26 cellular contexts compared by ENCODE assay signal in the genomic region with DNA sequence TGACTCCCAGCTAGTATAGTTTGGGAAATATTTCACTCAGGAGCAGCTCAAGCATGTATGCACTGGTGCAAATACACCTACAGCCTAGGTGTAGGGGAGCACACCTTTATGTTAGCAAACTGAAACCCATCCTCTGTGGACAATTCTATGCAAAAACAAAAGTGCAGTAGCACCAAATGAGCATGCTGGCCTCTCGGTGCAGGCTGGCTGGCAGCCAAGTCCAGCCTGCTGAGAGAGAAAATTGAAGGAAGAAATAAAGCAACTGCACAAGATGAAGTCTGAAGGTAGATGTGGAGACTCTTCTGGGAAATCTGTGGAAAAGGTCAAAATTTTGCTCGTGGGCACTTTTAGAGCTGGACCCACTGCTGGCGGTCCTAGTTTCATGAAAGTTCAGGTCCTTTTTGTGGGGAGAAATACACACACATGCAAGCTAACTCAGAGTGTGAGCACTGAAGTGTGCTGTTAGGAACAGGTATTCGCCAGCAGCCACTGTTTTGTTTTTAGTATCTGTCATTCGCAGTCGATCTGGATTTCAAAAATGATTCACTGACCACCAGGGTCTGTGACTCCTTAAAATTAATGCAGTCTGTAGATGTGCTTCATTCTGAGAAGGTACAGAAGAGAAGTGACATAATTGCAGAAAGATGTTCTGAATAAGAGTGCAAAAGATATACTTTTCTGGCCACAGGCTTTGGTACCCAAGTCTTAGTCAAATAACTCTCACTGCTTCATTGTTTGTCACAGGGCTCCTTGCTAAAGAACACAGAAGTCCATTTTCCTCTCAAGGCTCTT.
A peak's percentile ranks its signal among the peaks of the same experiment; 100 is the strongest.
DNase-seq lines count a peak whose midpoint lies in the region; ATAC-seq and TF ChIP-seq lines count a peak whose summit lies in the region.
"Had no signal": no experiment of that assay in that cellular context is flagged by ENCODE, and none has a peak within 500 bp of the region (broad histone marks: within the 10 kb centered on the region; RNA-seq: fewer than 3 reads in every experiment).

No MANE protein-coding gene starts in this region.

- no peaks in the 10 kb centered on the region for H3K36me3 ChIP-seq in SK-N-SH (replicated peaks in 1 of 2; ENCODE audit: control insufficient read depth in 1 of 2, insufficient read depth in 2 of 2, low read length in 1 of 2)
- H3K36me3 ChIP-seq in lower lobe of right lung, result no peaks in the 10 kb centered on the region
- H3K36me3 ChIP-seq: esophagus squamous epithelium, HAP-1, Peyer's patch, suprapubic skin had no signal

- POLR2A ChIA-PET in SK-N-SH (lab: Yijun Ruan, JAX), result no interaction called here

- TF ChIP-seq POLR2A in erythroblast (IDR thresholded peaks at IDR 0.05; ENCODE audit: low read length), result no peak

- H3K9me2 ChIP-seq in SK-N-SH, result no peaks in the 10 kb centered on the region

- no peak for TF ChIP-seq CTCF in SK-N-SH (IDR thresholded peaks at IDR 0.05)
- TF ChIP-seq CTCF in VCaP (conservative IDR thresholded peaks at IDR 0.05), result no peak
- TF ChIP-seq CTCF in lower lobe of right lung (IDR thresholded peaks at IDR 0.05), result no peak

- H3K9me3 ChIP-seq in SK-N-SH (no peaks in the 10 kb centered on the region), lower lobe of right lung (no peaks in the 10 kb centered on the region)
- H3K9me3 ChIP-seq: esophagus squamous epithelium, Peyer's patch, suprapubic skin had no signal

- H3F3A ChIP-seq in SK-N-SH (replicated peaks; ENCODE audit: insufficient read depth), result no peaks in the 10 kb centered on the region

- H3K27me3 ChIP-seq in SK-N-SH (ENCODE audit: insufficient read depth) (no peaks in the 10 kb centered on the region), lower lobe of right lung (ENCODE audit: low read depth) (no peaks in the 10 kb centered on the region)
- H3K27me3 ChIP-seq: esophagus squamous epithelium, Peyer's patch, suprapubic skin had no signal

- H2AFZ ChIP-seq in SK-N-SH (ENCODE audit: low read depth), result no peak overlapping the region

- H3K4me2 ChIP-seq in SK-N-SH, result no peak overlapping the region

- TF ChIP-seq RAD21 in SK-N-SH (IDR thresholded peaks at IDR 0.05; ENCODE audit: low read length), result no peak

- H3K27ac ChIP-seq in SK-N-SH (ENCODE audit: low read depth in 2 of 2, low read length in 1 of 2) (no peak overlapping the region), VCaP (peak overlapping the region; percentile 48; the same call in 1 of the 2 replicates), lower lobe of right lung (no peak overlapping the region)
- H3K27ac ChIP-seq: esophagus squamous epithelium, Peyer's patch, suprapubic skin had no signal

- TF ChIP-seq EP300 in SK-N-SH (IDR thresholded peaks at IDR 0.05; ENCODE audit: borderline replicate concordance in 1 of 2, low read depth in 1 of 2, low read length in 1 of 2), result no peak

- WGBS in SK-N-SH (ENCODE audit: low lambda C conversion rate), result 50% methylated on average over 6 of the region's 6 CpGs

- DNase-seq in SK-N-SH (peak; percentile 40), NCI-H146 treated with DMSO at 0.1 percent for 48 hours (lab: John Stamatoyannopoulos, UW; ENCODE audit: unreplicated experiment) (peak; percentile 33), erythroblast (lab: John Stamatoyannopoulos, UW) (no peak), KG1 (lab: John Stamatoyannopoulos, UW) (no peak), lower lobe of right lung (no peak)
- DNase-seq: activated CD4-positive, alpha-beta T cell treated with anti-CD3 and anti-CD28 coated beads, Interleukin-2, amount 50 U/mL, for 1 hour; activated CD8-positive, alpha-beta memory T cell treated with anti-CD3 and anti-CD28 coated beads, Interleukin-2, amount 10 ng/mL, durations not matched to agents 7 days and 5 days; activated naive CD4-positive, alpha-beta T cell; activated T-cell treated with anti-CD3 and anti-CD28 coated beads, Interleukin-2, amount 50 U/mL, for 72 hours; dermis blood vessel endothelial cell; esophagus squamous epithelium; foreskin melanocyte; Karpas-422; left cardiac atrium; NCI-H187 treated with DMSO at 0.1 percent for 48 hours; NCI-H510A; Peyer's patch; stimulated activated CD4-positive, alpha-beta T cell treated with anti-CD3 and anti-CD28 coated beads, Interleukin-4, amount 100 ng/mL, for 4 hours; stimulated activated naive CD4-positive, alpha-beta T cell had no signal

- H3K4me3 ChIP-seq in SK-N-SH (ENCODE audit: low read depth in 2 of 2, low read length in 1 of 2) (no peak overlapping the region), lower lobe of right lung (no peak overlapping the region)
- H3K4me3 ChIP-seq: esophagus squamous epithelium, HAP-1, Peyer's patch, suprapubic skin had no signal

- no peaks in the 10 kb centered on the region for H4K20me1 ChIP-seq in SK-N-SH (ENCODE audit: insufficient read depth)

- intact Hi-C loops in lower lobe of right lung (cut with DNase I), result no loop called here

- no peaks in the 10 kb centered on the region for H3K79me2 ChIP-seq in SK-N-SH (ENCODE audit: insufficient read depth)

- no peak overlapping the region for H3K9ac ChIP-seq in SK-N-SH

- CTCF ChIA-PET in SK-N-SH (lab: Yijun Ruan, JAX), result interaction anchor here (0.9 kb wide), 1 partner anchor 423 kb away, joined by 4 read pairs; no protein-coding TSS in a partner anchor

- no peak for ATAC-seq in SK-N-SH treated with all-trans-retinoic acid at 6 μM for 48 hours
- ATAC-seq in lower lobe of right lung, result no peak
- ATAC-seq in GM19035 (IDR thresholded peaks at IDR 0.05; ENCODE audit: unreplicated experiment), result no peak
- ATAC-seq: activated CD8-positive, alpha-beta memory T cell treated with anti-CD3 and anti-CD28 coated beads, Interleukin-2, amount 10 ng/mL, durations not matched to agents 7 days and 5 days; left cardiac atrium; sciatic nerve; WTC11 had no signal

- peaks cover 0 to 5% of the 10 kb centered on the region in 2 experiments; a peak in 2 of 4 replicates for H3K4me1 ChIP-seq in SK-N-SH (ENCODE audit: control insufficient read depth in 1 of 2, insufficient read depth in 2 of 2, low read depth in 1 of 2, low read length in 1 of 2)
- no peaks in the 10 kb centered on the region for H3K4me1 ChIP-seq in lower lobe of right lung
- H3K4me1 ChIP-seq: esophagus squamous epithelium, HAP-1, Peyer's patch, suprapubic skin had no signal

TF ChIP-seq in SK-N-SH, 30 proteins besides CTCF, POLR2A, EP300 and RAD21:
- TF ChIP-seq, protein P1, sequence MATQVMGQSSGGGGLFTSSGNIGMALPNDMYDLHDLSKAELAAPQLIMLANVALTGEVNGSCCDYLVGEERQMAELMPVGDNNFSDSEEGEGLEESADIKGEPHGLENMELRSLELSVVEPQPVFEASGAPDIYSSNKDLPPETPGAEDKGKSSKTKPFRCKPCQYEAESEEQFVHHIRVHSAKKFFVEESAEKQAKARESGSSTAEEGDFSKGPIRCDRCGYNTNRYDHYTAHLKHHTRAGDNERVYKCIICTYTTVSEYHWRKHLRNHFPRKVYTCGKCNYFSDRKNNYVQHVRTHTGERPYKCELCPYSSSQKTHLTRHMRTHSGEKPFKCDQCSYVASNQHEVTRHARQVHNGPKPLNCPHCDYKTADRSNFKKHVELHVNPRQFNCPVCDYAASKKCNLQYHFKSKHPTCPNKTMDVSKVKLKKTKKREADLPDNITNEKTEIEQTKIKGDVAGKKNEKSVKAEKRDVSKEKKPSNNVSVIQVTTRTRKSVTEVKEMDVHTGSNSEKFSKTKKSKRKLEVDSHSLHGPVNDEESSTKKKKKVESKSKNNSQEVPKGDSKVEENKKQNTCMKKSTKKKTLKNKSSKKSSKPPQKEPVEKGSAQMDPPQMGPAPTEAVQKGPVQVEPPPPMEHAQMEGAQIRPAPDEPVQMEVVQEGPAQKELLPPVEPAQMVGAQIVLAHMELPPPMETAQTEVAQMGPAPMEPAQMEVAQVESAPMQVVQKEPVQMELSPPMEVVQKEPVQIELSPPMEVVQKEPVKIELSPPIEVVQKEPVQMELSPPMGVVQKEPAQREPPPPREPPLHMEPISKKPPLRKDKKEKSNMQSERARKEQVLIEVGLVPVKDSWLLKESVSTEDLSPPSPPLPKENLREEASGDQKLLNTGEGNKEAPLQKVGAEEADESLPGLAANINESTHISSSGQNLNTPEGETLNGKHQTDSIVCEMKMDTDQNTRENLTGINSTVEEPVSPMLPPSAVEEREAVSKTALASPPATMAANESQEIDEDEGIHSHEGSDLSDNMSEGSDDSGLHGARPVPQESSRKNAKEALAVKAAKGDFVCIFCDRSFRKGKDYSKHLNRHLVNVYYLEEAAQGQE (IDR thresholded peaks at IDR 0.05; ENCODE audit: low read depth, low read length), result no peak
- TF ChIP-seq FOSL2 (IDR thresholded peaks at IDR 0.05; ENCODE audit: borderline replicate concordance, low read depth), result no peak

TF ChIP-seq in SK-N-SH treated with all-trans-retinoic acid at 6 μM for 48 hours, 23 proteins besides CTCF, POLR2A, EP300 and RAD21:
- TF ChIP-seq SNAI2 (CRISPR knock-in tag; IDR thresholded peaks at IDR 0.05) (no peak), CSDC2 (CRISPR knock-in tag; IDR thresholded peaks at IDR 0.05) (no peak), OSR1 (CRISPR knock-in tag; IDR thresholded peaks at IDR 0.05) (no peak), ESRRG (CRISPR knock-in tag; IDR thresholded peaks at IDR 0.05) (no peak)
- TF ChIP-seq, protein P2, sequence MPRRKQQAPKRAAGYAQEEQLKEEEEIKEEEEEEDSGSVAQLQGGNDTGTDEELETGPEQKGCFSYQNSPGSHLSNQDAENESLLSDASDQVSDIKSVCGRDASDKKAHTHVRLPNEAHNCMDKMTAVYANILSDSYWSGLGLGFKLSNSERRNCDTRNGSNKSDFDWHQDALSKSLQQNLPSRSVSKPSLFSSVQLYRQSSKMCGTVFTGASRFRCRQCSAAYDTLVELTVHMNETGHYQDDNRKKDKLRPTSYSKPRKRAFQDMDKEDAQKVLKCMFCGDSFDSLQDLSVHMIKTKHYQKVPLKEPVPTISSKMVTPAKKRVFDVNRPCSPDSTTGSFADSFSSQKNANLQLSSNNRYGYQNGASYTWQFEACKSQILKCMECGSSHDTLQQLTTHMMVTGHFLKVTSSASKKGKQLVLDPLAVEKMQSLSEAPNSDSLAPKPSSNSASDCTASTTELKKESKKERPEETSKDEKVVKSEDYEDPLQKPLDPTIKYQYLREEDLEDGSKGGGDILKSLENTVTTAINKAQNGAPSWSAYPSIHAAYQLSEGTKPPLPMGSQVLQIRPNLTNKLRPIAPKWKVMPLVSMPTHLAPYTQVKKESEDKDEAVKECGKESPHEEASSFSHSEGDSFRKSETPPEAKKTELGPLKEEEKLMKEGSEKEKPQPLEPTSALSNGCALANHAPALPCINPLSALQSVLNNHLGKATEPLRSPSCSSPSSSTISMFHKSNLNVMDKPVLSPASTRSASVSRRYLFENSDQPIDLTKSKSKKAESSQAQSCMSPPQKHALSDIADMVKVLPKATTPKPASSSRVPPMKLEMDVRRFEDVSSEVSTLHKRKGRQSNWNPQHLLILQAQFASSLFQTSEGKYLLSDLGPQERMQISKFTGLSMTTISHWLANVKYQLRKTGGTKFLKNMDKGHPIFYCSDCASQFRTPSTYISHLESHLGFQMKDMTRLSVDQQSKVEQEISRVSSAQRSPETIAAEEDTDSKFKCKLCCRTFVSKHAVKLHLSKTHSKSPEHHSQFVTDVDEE (CRISPR knock-in tag; IDR thresholded peaks at IDR 0.05), result no peak

Comparison
In these comparisons a context has a peak if more than half of its experiments do, and no peak if none do; other contexts are left out.
1. DNase-seq: peak in SK-N-SH (single experiment) and NCI-H146 treated with DMSO at 0.1 percent for 48 hours (single experiment); none in erythroblast (0 of 2), KG1 (single experiment) and lower lobe of right lung (single experiment).